Comparison of ENCODE assay signal across 14 cellular contexts in genomic region chr13:21142766-21143165, GRCh38. TPM values are rescaled to one million over a fixed set of nuclear protein-coding genes. Genes with fewer than 3 reads are reported as not detected.
DNase-seq lines count a peak whose midpoint lies in the region; ATAC-seq and TF ChIP-seq lines count a peak whose summit lies in the region.
"Had no signal": no experiment of that assay in that cellular context is flagged by ENCODE, and none has a peak within 500 bp of the region (broad histone marks: within the 10 kb centered on the region; RNA-seq: fewer than 3 reads in every experiment).

No MANE protein-coding gene starts in this region.

- intact Hi-C loops in activated CD4-positive, alpha-beta T cell treated with anti-CD3 and anti-CD28 coated beads for 36 hours (cut with DNase I, micrococcal nuclease) = no loop called here
- intact Hi-C loops in OCI-LY7 (cut with micrococcal nuclease; ENCODE audit: unreplicated experiment) = no loop called here

- H3K4me2 ChIP-seq in OCI-LY7 (ENCODE audit: low read length) (peak overlapping the region; percentile 51), trophoblast cell (ENCODE audit: low read length) (peak overlapping the region; percentile 20)

- H3K9ac ChIP-seq in endocrine pancreas (ENCODE audit: control insufficient read depth, insufficient read depth, low read length) (peak overlapping the region; percentile 14), trophoblast cell (ENCODE audit: low read length) (no peak overlapping the region)

- DNase-seq in activated CD4-positive, alpha-beta T cell treated with anti-CD3 and anti-CD28 coated beads for 36 hours = no peak
- no peak for DNase-seq in activated CD4-positive, alpha-beta T cell treated with anti-CD3 and anti-CD28 coated beads for 48 hours
- DNase-seq in OCI-LY7 (ENCODE audit: low spot score) (no peak), trophoblast cell (no peak), AG08395 (ENCODE audit: low spot score) (no peak), epidermal melanocyte (ENCODE audit: insufficient read length, low spot score) (no peak)
- no peak for DNase-seq in stimulated activated CD8-positive, alpha-beta memory T cell treated with anti-CD3 and anti-CD28 coated beads, Interleukin-4, amount 100 ng/mL, for 48 hours
- DNase-seq: activated CD4-positive, alpha-beta T cell treated with anti-CD3 and anti-CD28 coated beads, Interleukin-2, amount 50 U/mL, for 4 hours; Kasumi-1; NCI-H226; Right ventricle myocardium superior had no signal

- H3K27me3 ChIP-seq in endocrine pancreas (ENCODE audit: control insufficient read depth, insufficient read depth, low read length) = no peaks in the 10 kb centered on the region
- H3K27me3 ChIP-seq in trophoblast cell (ENCODE audit: insufficient read depth, low read length) = no peaks in the 10 kb centered on the region
- H3K27me3 ChIP-seq: cardiac muscle cell had no signal

- no peaks in the 10 kb centered on the region for H3K9me2 ChIP-seq in OCI-LY7 (ENCODE audit: insufficient read depth, low read length)

- no peak overlapping the region for H3K23ac ChIP-seq in trophoblast cell (ENCODE audit: low read length)

- CTCF ChIA-PET in activated CD4-positive, alpha-beta T cell treated with anti-CD3 and anti-CD28 coated beads for 36 hours (lab: Charles Lee) = interaction anchor here (0.6 kb wide), 1 partner anchor 31 kb away, joined by 3 read pairs; no protein-coding TSS in a partner anchor
- CTCF ChIA-PET in OCI-LY7 (lab: Charles Lee; ENCODE audit: unreplicated experiment) = no interaction called here

- peak overlapping the region; percentile 54 for H3K4ac ChIP-seq in trophoblast cell (ENCODE audit: low read depth, low read length)

- H3K4me1 Mint-ChIP-seq in activated CD4-positive, alpha-beta T cell treated with anti-CD3 and anti-CD28 coated beads for 36 hours = peaks cover 34% of the 10 kb centered on the region

- no peak for ATAC-seq in activated CD4-positive, alpha-beta T cell treated with anti-CD3 and anti-CD28 coated beads for 36 hours
- ATAC-seq: left lobe of liver had no signal

- H4K12ac ChIP-seq in trophoblast cell (ENCODE audit: low read depth, low read length) = no peak overlapping the region

- H2AFZ ChIP-seq in OCI-LY7 (ENCODE audit: low read length) = no peak overlapping the region
- no peak overlapping the region for H2AFZ ChIP-seq in trophoblast cell (ENCODE audit: insufficient read depth, low read length, poor library complexity)

- no peak overlapping the region for H4K8ac ChIP-seq in trophoblast cell (ENCODE audit: low read depth, low read length)

- no peak overlapping the region for H3K14ac ChIP-seq in trophoblast cell (ENCODE audit: low read length)

- peaks cover 48% of the 10 kb centered on the region for H3K36me3 Mint-ChIP-seq in activated CD4-positive, alpha-beta T cell treated with anti-CD3 and anti-CD28 coated beads for 36 hours (ENCODE audit: low read depth)

- POLR2A ChIA-PET in activated CD4-positive, alpha-beta T cell treated with anti-CD3 and anti-CD28 coated beads for 36 hours (lab: Charles Lee) = interaction anchor here (1.0 kb wide), 1 partner anchor 34 kb away, joined by 3 read pairs; the partner anchor contains the start of genes MRPL57 and SKA3
- POLR2A ChIA-PET in OCI-LY7 (lab: Charles Lee) = interaction anchor here (0.6 to 1.9 kb wide), 4 partner anchors 9 to 602 kb away, joined by 4 to 6 read pairs (median 6); partner anchors contain the start of genes MRPL57 and SKA3

- peaks cover 68% of the 10 kb centered on the region for H3K36me3 ChIP-seq in OCI-LY7 (ENCODE audit: insufficient read depth, low read length)
- H3K36me3 ChIP-seq in endocrine pancreas (ENCODE audit: control insufficient read depth, insufficient read depth, low read length) = no peaks in the 10 kb centered on the region
- H3K36me3 ChIP-seq in trophoblast cell (ENCODE audit: control insufficient read depth in 1 of 2, insufficient read depth in 2 of 2, low read length in 2 of 2) = peaks cover 10 to 14% of the 10 kb centered on the region in 2 experiments

- no peak for TF ChIP-seq CTCF in OCI-LY7 (conservative IDR thresholded peaks at IDR 0.05; ENCODE audit: low read length)

- no TSS peak for BruUV-seq in OCI-LY7 (replicated peaks; lab: Mats Ljungman, UMichigan)

- no peak overlapping the region for H4K91ac ChIP-seq in trophoblast cell (ENCODE audit: low read depth, low read length)

- H2BK12ac ChIP-seq in trophoblast cell (ENCODE audit: low read length) = no peak overlapping the region

- H3K4me3 ChIP-seq in OCI-LY7 (ENCODE audit: low read depth, low read length, poor library complexity, severe bottlenecking) (peak overlapping the region; percentile 2), endocrine pancreas (ENCODE audit: control insufficient read depth, insufficient read depth, low read length) (no peak overlapping the region), trophoblast cell (ENCODE audit: low read depth, low read length) (no peak overlapping the region)
- H3K4me3 ChIP-seq: cardiac muscle cell had no signal

- H2AK5ac ChIP-seq in trophoblast cell (ENCODE audit: low read length) = no peak overlapping the region

- H4K20me1 ChIP-seq in OCI-LY7 (ENCODE audit: insufficient read depth, low read length) = peaks cover 20% of the 10 kb centered on the region

- H3K79me2 ChIP-seq in OCI-LY7 (ENCODE audit: insufficient read depth, low read depth, low read length) (peaks cover 55% of the 10 kb centered on the region), trophoblast cell (ENCODE audit: control insufficient read depth, insufficient read depth, low read length, poor library complexity) (peaks cover 7% of the 10 kb centered on the region)

- no peaks in the 10 kb centered on the region for H3K9me3 Mint-ChIP-seq in activated CD4-positive, alpha-beta T cell treated with anti-CD3 and anti-CD28 coated beads for 36 hours (ENCODE audit: low read depth)

- WGBS in trophoblast cell (ENCODE audit: extremely low coverage, insufficient coverage, insufficient read length) = no CpG with 5 or more reads among the region's 3 CpGs

- H3K27me3 Mint-ChIP-seq in activated CD4-positive, alpha-beta T cell treated with anti-CD3 and anti-CD28 coated beads for 36 hours = no peaks in the 10 kb centered on the region

- no peaks in the 10 kb centered on the region for H3K9me3 ChIP-seq in OCI-LY7 (ENCODE audit: low read length)
- H3K9me3 ChIP-seq in endocrine pancreas (ENCODE audit: control insufficient read depth, low read length) = no peaks in the 10 kb centered on the region
- H3K9me3 ChIP-seq in trophoblast cell (ENCODE audit: insufficient read depth, low read depth, low read length) = no peaks in the 10 kb centered on the region

- peak overlapping the region; percentile 93 for H3K4me3 Mint-ChIP-seq in activated CD4-positive, alpha-beta T cell treated with anti-CD3 and anti-CD28 coated beads for 36 hours

- H3K4me1 ChIP-seq in OCI-LY7 (ENCODE audit: insufficient read depth, low read length, poor library complexity, severe bottlenecking) (peaks cover 23% of the 10 kb centered on the region), endocrine pancreas (ENCODE audit: control insufficient read depth, insufficient read depth, low read length) (peaks cover 15% of the 10 kb centered on the region), trophoblast cell (ENCODE audit: control insufficient read depth in 1 of 2, insufficient read depth in 2 of 2, low read length in 2 of 2) (no peaks in the 10 kb centered on the region)

- H3K79me1 ChIP-seq in trophoblast cell (ENCODE audit: low read length) = peaks cover 6% of the 10 kb centered on the region

- H3K27ac Mint-ChIP-seq in activated CD4-positive, alpha-beta T cell treated with anti-CD3 and anti-CD28 coated beads for 36 hours = peak overlapping the region; percentile 64

- H2BK120ac ChIP-seq in trophoblast cell (ENCODE audit: insufficient read depth, low read length, poor library complexity) = no peak overlapping the region

- H3K18ac ChIP-seq in trophoblast cell (ENCODE audit: low read length) = no peak overlapping the region

- H3K27ac ChIP-seq in OCI-LY7 (ENCODE audit: low read depth, low read length, poor library complexity, severe bottlenecking) = no peak overlapping the region
- H3K27ac ChIP-seq in trophoblast cell (ENCODE audit: low read depth, low read length) = no peak overlapping the region
- H3K27ac ChIP-seq: cardiac muscle cell had no signal

- H2BK5ac ChIP-seq in trophoblast cell (ENCODE audit: low read depth, low read length, poor library complexity) = no peak overlapping the region

RNA-seq across cellular contexts. Expression of gene SAP18, which starts 2.8 kb away (rescaled TPM):
- total RNA-seq in activated CD4-positive, alpha-beta T cell treated with anti-CD3 and anti-CD28 coated beads for 36 hours = 100 to 1,000 TPM; 253 to 258 TPM
- 73.7 and 121 TPM in 2 replicates for total RNA-seq in OCI-LY7 (2014; rRNA removed; shearing (Covaris generic))
- 231 and 241 TPM in 2 replicates for total RNA-seq in OCI-LY7 (2022)
- polyA plus RNA-seq in trophoblast cell (2013) = 211 and 229 TPM in 2 replicates

RNA-seq across cellular contexts. Expression of gene SKA3, which starts 33.6 kb away (rescaled TPM):
- 10 to 100 TPM; 40.7 to 53.7 TPM for total RNA-seq in activated CD4-positive, alpha-beta T cell treated with anti-CD3 and anti-CD28 coated beads for 36 hours
- total RNA-seq in OCI-LY7 (2014; rRNA removed; shearing (Covaris generic)) = 28.5 and 34.4 TPM in 2 replicates
- total RNA-seq in OCI-LY7 (2022) = 39.2 and 42.4 TPM in 2 replicates
- polyA plus RNA-seq in trophoblast cell (2013) = 23.1 and 24.4 TPM in 2 replicates

RNA-seq across cellular contexts. Expression of gene MRPL57, which starts 33.7 kb away (rescaled TPM):
- 10 to 100 TPM; 18.6 to 23.0 TPM for total RNA-seq in activated CD4-positive, alpha-beta T cell treated with anti-CD3 and anti-CD28 coated beads for 36 hours
- 38.9 and 52.9 TPM in 2 replicates for total RNA-seq in OCI-LY7 (2014; rRNA removed; shearing (Covaris generic))
- total RNA-seq in OCI-LY7 (2022) = 22.5 and 26.3 TPM in 2 replicates
- 21.4 and 22.0 TPM in 2 replicates for polyA plus RNA-seq in trophoblast cell (2013)
